Comparison of ENCODE assay signal across 8 cellular contexts in the genomic region with DNA sequence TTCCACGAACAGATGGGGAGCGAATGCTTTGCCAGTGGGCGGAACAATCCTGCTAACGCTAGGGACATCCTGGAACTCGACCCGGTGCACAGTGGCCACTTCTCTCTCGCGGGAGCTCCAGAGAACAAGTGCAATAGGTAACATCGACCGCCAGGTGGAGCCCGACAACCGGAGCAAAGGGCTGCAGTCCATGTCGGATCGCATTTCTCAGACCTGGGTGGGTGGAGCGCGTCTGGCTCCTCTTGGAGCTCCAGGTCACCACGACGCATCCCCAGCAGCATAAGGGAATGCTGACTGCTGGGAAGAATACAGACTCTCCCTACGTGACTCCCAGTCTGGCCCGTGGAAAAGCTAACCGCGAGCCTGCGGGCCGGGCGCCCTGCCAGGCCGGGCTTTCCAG.
DNase-seq lines count a peak whose midpoint lies in the region; ATAC-seq and TF ChIP-seq lines count a peak whose summit lies in the region.
"Not testable (repeated sequence)": the region's sequence is repeated elsewhere in the genome, so short reads cannot be mapped to it uniquely, and the experiment has no call there.

No MANE protein-coding gene starts in this region.

- not testable (repeated sequence) for H3K9me3 Mint-ChIP-seq in WTC11

- H3K4me1 Mint-ChIP-seq in WTC11 = not testable (repeated sequence)

- H3K27me3 ChIP-seq in left ventricle myocardium inferior (ENCODE audit: low read depth) = not testable (repeated sequence)

- H3K27ac Mint-ChIP-seq in WTC11 = not testable (repeated sequence)

- DNase-seq in WTC11 (ENCODE audit: low spot score) = peak; percentile 7
- not testable (repeated sequence) for DNase-seq in choroid plexus epithelial cell (ENCODE audit: low read depth); left ventricle myocardium inferior; sciatic nerve (ENCODE audit: low spot score)

- H3K36me3 Mint-ChIP-seq in WTC11 = not testable (repeated sequence)

- not testable (repeated sequence) for H3K36me3 ChIP-seq in left ventricle myocardium inferior

- not testable (repeated sequence) for H3K4me3 Mint-ChIP-seq in WTC11

- not testable (repeated sequence) for H3K9me3 ChIP-seq in left ventricle myocardium inferior (replicated peaks)

- H3K27ac ChIP-seq in left ventricle myocardium inferior (replicated peaks) = not testable (repeated sequence)

- not testable (repeated sequence) for H3K4me1 ChIP-seq in left ventricle myocardium inferior

- ATAC-seq in GM18511 (IDR thresholded peaks at IDR 0.05; ENCODE audit: unreplicated experiment) (peak; percentile 80), GM21381 (IDR thresholded peaks at IDR 0.05; ENCODE audit: unreplicated experiment) (peak; percentile 82), HG02798 (IDR thresholded peaks at IDR 0.05; ENCODE audit: poor library complexity, unreplicated experiment) (peak; percentile 87), HG03432 (IDR thresholded peaks at IDR 0.05; ENCODE audit: unreplicated experiment) (peak; percentile 77), WTC11 (peak; percentile 84), sciatic nerve (peak; percentile 52)

- CTCF ChIA-PET in WTC11 (lab: Charles Lee) = not testable (repeated sequence)

- H3K27me3 Mint-ChIP-seq in WTC11 (ENCODE audit: low read depth) = not testable (repeated sequence)

- not testable (repeated sequence) for TF ChIP-seq CTCF in WTC11 (IDR thresholded peaks at IDR 0.05)
- TF ChIP-seq CTCF in choroid plexus epithelial cell (conservative IDR thresholded peaks at IDR 0.05; ENCODE audit: low read depth, low read length) (peak; percentile 15), left ventricle myocardium inferior (IDR thresholded peaks at IDR 0.05; ENCODE audit: borderline replicate concordance) (peak; percentile 46)

- not testable (repeated sequence) for H3K4me3 ChIP-seq in choroid plexus epithelial cell (ENCODE audit: low read depth, low read length); left ventricle myocardium inferior

- intact Hi-C loops in left ventricle myocardium inferior (cut with micrococcal nuclease); sciatic nerve (cut with DNase I): not testable (repeated sequence)

- POLR2A ChIA-PET in WTC11 (lab: Charles Lee) = not testable (repeated sequence)
